Comparison of ENCODE assay signal across 10 cellular contexts in genomic region chr1:183822081-183822611, GRCh38. TPM values are rescaled to one million over a fixed set of nuclear protein-coding genes. Genes with fewer than 3 reads are reported as not detected.
A peak's percentile ranks its signal among the peaks of the same experiment; 100 is the strongest.
DNase-seq lines count a peak whose midpoint lies in the region; ATAC-seq and TF ChIP-seq lines count a peak whose summit lies in the region.
"Had no signal": no experiment of that assay in that cellular context is flagged by ENCODE, and none has a peak within 500 bp of the region (broad histone marks: within the 10 kb centered on the region; RNA-seq: fewer than 3 reads in every experiment).

No MANE protein-coding gene starts in this region.

- no peak overlapping the region for H3K4me3 Mint-ChIP-seq in endothelial cell (ENCODE audit: unreplicated experiment)
- no peak overlapping the region for H3K4me3 Mint-ChIP-seq in CD4-positive, alpha-beta T cell
- H3K4me3 Mint-ChIP-seq: naive thymus-derived CD8-positive, alpha-beta T cell; stimulated activated naive CD8-positive, alpha-beta T cell treated with anti-CD3 and anti-CD28 coated beads, Interleukin-15, amount 100 ng/mL, for 72 hours had no signal

- H3K9me3 ChIP-seq in vagina, result no peaks in the 10 kb centered on the region
- H3K9me3 ChIP-seq in CD4-positive, alpha-beta T cell (ENCODE audit: control insufficient read depth, low read length), result no peaks in the 10 kb centered on the region

- peaks cover 54% of the 10 kb centered on the region for H3K4me1 Mint-ChIP-seq in endothelial cell (ENCODE audit: unreplicated experiment)
- H3K4me1 Mint-ChIP-seq in CD4-positive, alpha-beta T cell (ENCODE audit: low read depth), result no peaks in the 10 kb centered on the region
- H3K4me1 Mint-ChIP-seq: stimulated activated naive CD8-positive, alpha-beta T cell treated with anti-CD3 and anti-CD28 coated beads, Interleukin-15, amount 100 ng/mL, for 72 hours had no signal

- intact Hi-C loops in vagina (cut with DNase I), result no loop called here
- intact Hi-C loops in CD4-positive, alpha-beta T cell (cut with DNase I, micrococcal nuclease), result no loop called here

- peak overlapping the region; percentile 57 for H3K27ac ChIP-seq in vagina
- H3K27ac ChIP-seq in CD4-positive, alpha-beta T cell (ENCODE audit: low read depth, low read length), result no peak overlapping the region
- H3K27ac ChIP-seq: PC-9 had no signal

- no peak overlapping the region for H3K4me3 ChIP-seq in vagina
- H3K4me3 ChIP-seq: PC-9 had no signal

- peak overlapping the region; percentile 41 for H3K27ac Mint-ChIP-seq in endothelial cell (ENCODE audit: unreplicated experiment)
- no peak overlapping the region for H3K27ac Mint-ChIP-seq in CD4-positive, alpha-beta T cell
- H3K27ac Mint-ChIP-seq: naive thymus-derived CD8-positive, alpha-beta T cell; stimulated activated naive CD8-positive, alpha-beta T cell treated with anti-CD3 and anti-CD28 coated beads, Interleukin-15, amount 100 ng/mL, for 72 hours had no signal

- no peak for TF ChIP-seq POLR2A in vagina (IDR thresholded peaks at IDR 0.05)

- DNase-seq in RPMI7951 (ENCODE audit: low read depth) (peak; percentile 35), endothelial cell (ENCODE audit: low spot score) (no peak), mucosa of gallbladder (ENCODE audit: low spot score) (peak; percentile 40), vagina (ENCODE audit: extremely low spot score in 2 of 2) (no peak), NCI-H1436 treated with DMSO at 0.1 percent for 48 hours (lab: John Stamatoyannopoulos, UW) (no peak), NCI-H1417 treated with DMSO at 0.1 percent for 48 hours (lab: John Stamatoyannopoulos, UW) (no peak)
- no peak for DNase-seq in CD4-positive, alpha-beta T cell
- DNase-seq: naive thymus-derived CD8-positive, alpha-beta T cell; PC-9; stimulated activated naive CD8-positive, alpha-beta T cell treated with anti-CD3 and anti-CD28 coated beads, Interleukin-15, amount 100 ng/mL, for 72 hours had no signal

- no peaks in the 10 kb centered on the region for H3K27me3 ChIP-seq in vagina
- no peaks in the 10 kb centered on the region for H3K27me3 ChIP-seq in CD4-positive, alpha-beta T cell (ENCODE audit: control insufficient read depth, insufficient read depth, low read length)

- H3K36me3 Mint-ChIP-seq in endothelial cell (ENCODE audit: low read depth, unreplicated experiment), result peaks cover 15% of the 10 kb centered on the region
- H3K36me3 Mint-ChIP-seq in CD4-positive, alpha-beta T cell (ENCODE audit: low read depth), result no peaks in the 10 kb centered on the region

- peaks cover 40% of the 10 kb centered on the region for H3K4me1 ChIP-seq in vagina

- no peaks in the 10 kb centered on the region for H3K9me3 Mint-ChIP-seq in endothelial cell (ENCODE audit: unreplicated experiment)
- no peaks in the 10 kb centered on the region for H3K9me3 Mint-ChIP-seq in CD4-positive, alpha-beta T cell
- H3K9me3 Mint-ChIP-seq: naive thymus-derived CD8-positive, alpha-beta T cell; stimulated activated naive CD8-positive, alpha-beta T cell treated with anti-CD3 and anti-CD28 coated beads, Interleukin-15, amount 100 ng/mL, for 72 hours had no signal

- POLR2A ChIA-PET in CD4-positive, alpha-beta T cell (lab: Charles Lee), result no interaction called here

- H3K27me3 Mint-ChIP-seq in endothelial cell (ENCODE audit: unreplicated experiment), result peaks cover 3% of the 10 kb centered on the region
- no peaks in the 10 kb centered on the region for H3K27me3 Mint-ChIP-seq in CD4-positive, alpha-beta T cell
- H3K27me3 Mint-ChIP-seq: naive thymus-derived CD8-positive, alpha-beta T cell; stimulated activated naive CD8-positive, alpha-beta T cell treated with anti-CD3 and anti-CD28 coated beads, Interleukin-15, amount 100 ng/mL, for 72 hours had no signal

- no peak for ATAC-seq in CD4-positive, alpha-beta T cell (ENCODE audit: poor library complexity)
- ATAC-seq: naive thymus-derived CD8-positive, alpha-beta T cell; stimulated activated naive CD8-positive, alpha-beta T cell treated with anti-CD3 and anti-CD28 coated beads, Interleukin-15, amount 100 ng/mL, for 72 hours had no signal

- no peaks in the 10 kb centered on the region for H3K36me3 ChIP-seq in vagina

- CTCF ChIA-PET in CD4-positive, alpha-beta T cell (lab: Charles Lee), result interaction anchor here (1.2 to 1.6 kb wide), 2 partner anchors 11 to 32 kb away, joined by 3 read pairs; no protein-coding TSS in a partner anchor

- TF ChIP-seq CTCF in endothelial cell (IDR thresholded peaks at IDR 0.05; ENCODE audit: unreplicated experiment) (no peak), vagina (IDR thresholded peaks at IDR 0.05) (no peak)
- TF ChIP-seq CTCF in CD4-positive, alpha-beta T cell (IDR thresholded peaks at IDR 0.05), result no peak

RNA-seq across cellular contexts. Expression of gene RGL1, which starts 17.2 kb away (rescaled TPM):
- total RNA-seq in RPMI7951 (2014; rRNA removed; shearing (Covaris generic)), result 19.2 and 23.6 TPM in 2 replicates
- total RNA-seq in endothelial cell (ENCODE audit: unreplicated experiment) (60.7 TPM), mucosa of gallbladder (13.1 TPM), vagina (23.1 TPM)
- 1 to 10 TPM; 1.2 to 1.8 TPM for total RNA-seq in CD4-positive, alpha-beta T cell

Comparison
In these comparisons a context has a peak if more than half of its experiments do, and no peak if none do; other contexts are left out.
1. DNase-seq: peak in RPMI7951 (single experiment) and mucosa of gallbladder (single experiment); none in endothelial cell (single experiment), vagina (0 of 2), CD4-positive, alpha-beta T cell (0 of 10), NCI-H1436 treated with DMSO at 0.1 percent for 48 hours (single experiment) and NCI-H1417 treated with DMSO at 0.1 percent for 48 hours (single experiment).